Comparison of ENCODE assay signal across 9 cellular contexts in genomic region chr16:26137956-26138355, GRCh38.
"Had no signal": no experiment of that assay in that cellular context is flagged by ENCODE, and none has a peak within 500 bp of the region (broad histone marks: within the 10 kb centered on the region; RNA-seq: fewer than 3 reads in every experiment).

No MANE protein-coding gene starts in this region.

- H3K4me1 Mint-ChIP-seq: IgD-negative memory B cell had no signal

- H3K4me3 Mint-ChIP-seq: IgD-negative memory B cell had no signal

- H3K27ac Mint-ChIP-seq: IgD-negative memory B cell had no signal

- ATAC-seq: HepG2, K562 had no signal

- H3K36me3 Mint-ChIP-seq: IgD-negative memory B cell had no signal

- H3K27ac ChIP-seq: HL-60, KMS-11 had no signal

- H3K27me3 Mint-ChIP-seq: IgD-negative memory B cell had no signal

- DNase-seq: IMR-90, KBM-7, KG1 had no signal

- H3K9me3 Mint-ChIP-seq: IgD-negative memory B cell had no signal

- FAIRE-seq: HepG2, HTR-8/SVneo, K562 had no signal
